ENCODE assay signal across 8 cellular contexts in genomic region chr12:124910561-124911478, GRCh38. TPM values are rescaled to one million over a fixed set of nuclear protein-coding genes. Genes with fewer than 3 reads are reported as not detected.
DNase-seq lines count a peak whose midpoint lies in the region; ATAC-seq and TF ChIP-seq lines count a peak whose summit lies in the region.

No MANE protein-coding gene starts in this region.

- in situ Hi-C loops in IMR-90 (cut with MboI; ENCODE audit: low sequenced_read_pairs): no loop called here

- BruUV-seq in IMR-90 (replicated peaks; lab: Mats Ljungman, UMichigan): no TSS peak

- WGBS in IMR-90 (ENCODE audit: extremely low coverage in 2 of 2, insufficient read length in 1 of 2), 2 experiments: 92 to 100% methylated on average over 1 to 7 of the region's 9 CpGs

- H3K4me3 ChIP-seq in AG04450 (ENCODE audit: low read depth, low read length) (peak overlapping the region; percentile 58), IMR-90 (ENCODE audit: insufficient read depth, low read depth, low read length) (peak overlapping the region; percentile 11; the same call in 1 of the 2 replicates), choroid plexus epithelial cell (ENCODE audit: low read depth, low read length) (peak overlapping the region; percentile 52)
- no peak overlapping the region for H3K4me3 ChIP-seq in naive thymus-derived CD4-positive, alpha-beta T cell (ENCODE audit: low read length)

- H3K4ac ChIP-seq in IMR-90 (ENCODE audit: low read depth, low read length): no peak overlapping the region

- peaks cover 25% of the 10 kb centered on the region for H3K36me3 ChIP-seq in IMR-90 (ENCODE audit: control insufficient read depth, insufficient read depth, low read length)
- H3K36me3 ChIP-seq in naive thymus-derived CD4-positive, alpha-beta T cell (ENCODE audit: control insufficient read depth in 2 of 3, insufficient read depth in 3 of 3, low read length in 3 of 3): peaks cover 7 to 25% (median 8%) of the 10 kb centered on the region in 3 experiments

- H3K56ac ChIP-seq in IMR-90 (ENCODE audit: extremely low read depth, insufficient read depth, low read length): no peak overlapping the region

- peak; percentile 92 for TF ChIP-seq POLR2A in IMR-90 (IDR thresholded peaks at IDR 0.05; ENCODE audit: low read depth, low read length)

- H2AFZ ChIP-seq in IMR-90 (replicated peaks; ENCODE audit: low read length, poor library complexity): no peak overlapping the region

- peaks cover 56% of the 10 kb centered on the region for H4K20me1 ChIP-seq in IMR-90 (ENCODE audit: insufficient read depth, low read length)

- no peak for ATAC-seq in IMR-90 (ENCODE audit: low read depth)
- ATAC-seq in naive thymus-derived CD4-positive, alpha-beta T cell: no peak

- dilution Hi-C loops in IMR-90 (cut with HindIII; ENCODE audit: low sequenced_read_pairs, unreplicated experiment): no loop called here

- H3K9me3 Mint-ChIP-seq in naive thymus-derived CD4-positive, alpha-beta T cell: peaks cover 0 to 28% (median 0%) of the 10 kb centered on the region in 11 donors

- H3K9me3 ChIP-seq in AG04450 (ENCODE audit: control insufficient read depth, insufficient read depth, low read length) (peaks cover 6% of the 10 kb centered on the region; the same call in 1 of the 2 replicates), IMR-90 (ENCODE audit: control insufficient read depth, insufficient read depth, low read length) (no peaks in the 10 kb centered on the region)
- H3K9me3 ChIP-seq in naive thymus-derived CD4-positive, alpha-beta T cell (ENCODE audit: control insufficient read depth in 2 of 3, low read length in 3 of 3): no peaks in the 10 kb centered on the region

- H3K4me2 ChIP-seq in IMR-90 (ENCODE audit: low read depth, low read length): peak overlapping the region; percentile 64

- peak overlapping the region; percentile 8 to 88 (median 38) for H3K27ac Mint-ChIP-seq in naive thymus-derived CD4-positive, alpha-beta T cell

- no peak overlapping the region for H3K27ac ChIP-seq in AG04450 (ENCODE audit: low read depth, low read length)
- no peak overlapping the region for H3K27ac ChIP-seq in IMR-90 (ENCODE audit: insufficient read depth, low read length)
- H3K27ac ChIP-seq in naive thymus-derived CD4-positive, alpha-beta T cell (ENCODE audit: low read depth, low read length): no peak overlapping the region

- H2BK120ac ChIP-seq in IMR-90 (ENCODE audit: low read depth, low read length): no peak overlapping the region

- POLR2A ChIA-PET in AG04450 (lab: Yijun Ruan, JAX): interaction anchor here (0.6 to 1.5 kb wide), 5 partner anchors 11 to 886 kb away, joined by 3 to 6 read pairs (median 3); no protein-coding TSS in a partner anchor
- POLR2A ChIA-PET in IMR-90 (lab: Charles Lee; ENCODE audit: unreplicated experiment): interaction anchor here (0.6 to 2.3 kb wide), 3 partner anchors 26 to 68 kb away, joined by 3 to 7 read pairs (median 6); no protein-coding TSS in a partner anchor
- POLR2A ChIA-PET in naive thymus-derived CD4-positive, alpha-beta T cell (lab: Charles Lee): interaction anchor here (0.6 to 7.1 kb wide), 6 partner anchors 8 to 35 kb away, joined by 3 to 158 read pairs (median 16); no protein-coding TSS in a partner anchor

- H3K79me1 ChIP-seq in IMR-90 (ENCODE audit: low read depth in 1 of 2, low read length in 2 of 2): peaks cover 7 to 28% of the 10 kb centered on the region in 2 experiments; a peak in 3 of 4 replicates

- no peak for TF ChIP-seq RAD21 in IMR-90 (IDR thresholded peaks at IDR 0.05; ENCODE audit: low read length)

- peaks cover 15% of the 10 kb centered on the region for H3K9me1 ChIP-seq in IMR-90 (ENCODE audit: insufficient read depth, low read length)

- no peak overlapping the region for H4K91ac ChIP-seq in IMR-90 (ENCODE audit: insufficient read depth, low read depth, low read length)

- H2AK9ac ChIP-seq in IMR-90 (replicated peaks; ENCODE audit: low read depth, low read length, poor library complexity): no peak overlapping the region

- no peak overlapping the region for H2BK15ac ChIP-seq in IMR-90 (ENCODE audit: low read depth, low read length)

- peak overlapping the region; percentile 37 for H3K9ac ChIP-seq in IMR-90 (ENCODE audit: low read depth, low read length)

- peak overlapping the region; percentile 20 to 84 (median 48) for H3K4me3 Mint-ChIP-seq in naive thymus-derived CD4-positive, alpha-beta T cell

- H3K4me1 Mint-ChIP-seq in naive thymus-derived CD4-positive, alpha-beta T cell: peaks cover 30 to 66% (median 58%) of the 10 kb centered on the region in 7 donors

- H2BK20ac ChIP-seq in IMR-90 (ENCODE audit: low read depth, low read length): no peak overlapping the region

- H3K18ac ChIP-seq in IMR-90 (ENCODE audit: low read depth, low read length): no peak overlapping the region

- intact Hi-C loops in IMR-90 (cut with micrococcal nuclease): no loop called here
- intact Hi-C loops in naive thymus-derived CD4-positive, alpha-beta T cell (cut with micrococcal nuclease): no loop called here

- H4K8ac ChIP-seq in IMR-90 (ENCODE audit: low read depth in 2 of 2, low read length in 2 of 2): no peak overlapping the region

- H2AK5ac ChIP-seq in IMR-90 (ENCODE audit: low read depth, low read length): no peak overlapping the region

- no peaks in the 10 kb centered on the region for H3K27me3 ChIP-seq in AG04450 (ENCODE audit: control insufficient read depth, insufficient read depth, low read length)
- H3K27me3 ChIP-seq in IMR-90 (ENCODE audit: control insufficient read depth, insufficient read depth, low read length): no peaks in the 10 kb centered on the region
- no peaks in the 10 kb centered on the region for H3K27me3 ChIP-seq in naive thymus-derived CD4-positive, alpha-beta T cell (ENCODE audit: control insufficient read depth in 2 of 2, insufficient read depth in 2 of 2, low read length in 2 of 2)

- peak overlapping the region; percentile 38 for H3K14ac ChIP-seq in IMR-90 (replicated peaks; ENCODE audit: low read depth, low read length)

- H3K27me3 Mint-ChIP-seq in naive thymus-derived CD4-positive, alpha-beta T cell: peaks cover 0 to 13% (median 0%) of the 10 kb centered on the region in 5 donors

- H3K36me3 Mint-ChIP-seq in naive thymus-derived CD4-positive, alpha-beta T cell: peaks cover 16 to 41% (median 33%) of the 10 kb centered on the region in 5 donors

- H3K23ac ChIP-seq in IMR-90 (ENCODE audit: low read depth, low read length): 0 out of 2 replicates have a peak overlapping the region, but pooled peaks have one; percentile 55

- DNase-seq in AG04450 (ENCODE audit: low read depth, low spot score) (no peak), IMR-90 (peak; percentile 42), choroid plexus epithelial cell (ENCODE audit: low read depth) (peak; percentile 50), GDM1 (lab: John Stamatoyannopoulos, UW) (no peak), T1000 (lab: John Stamatoyannopoulos, UW) (no peak), SHP77 treated with DMSO at 0.1 percent for 48 hours (lab: John Stamatoyannopoulos, UW) (no peak)
- DNase-seq in naive thymus-derived CD4-positive, alpha-beta T cell: peak in 2 of 9 donors; percentile 10 to 26
- DNase-seq in effector CD8-positive, alpha-beta T cell (lab: John Stamatoyannopoulos, UW): no peak

- peaks cover 10% of the 10 kb centered on the region for H3K4me1 ChIP-seq in IMR-90 (ENCODE audit: control insufficient read depth, insufficient read depth, low read length)
- H3K4me1 ChIP-seq in naive thymus-derived CD4-positive, alpha-beta T cell (ENCODE audit: control insufficient read depth in 2 of 2, insufficient read depth in 2 of 2, low read length in 2 of 2): peaks cover 15% of the 10 kb centered on the region in 2 donors

- TF ChIP-seq CTCF in AG04450 (IDR thresholded peaks at IDR 0.05; ENCODE audit: low read depth, low read length): no peak
- no peak for TF ChIP-seq CTCF in IMR-90 (conservative IDR thresholded peaks at IDR 0.05; ENCODE audit: low read depth, low read length)
- TF ChIP-seq CTCF in choroid plexus epithelial cell (conservative IDR thresholded peaks at IDR 0.05; ENCODE audit: low read depth, low read length): no peak

- CTCF ChIA-PET in AG04450 (lab: Charles Lee): interaction anchor here (1.0 to 1.8 kb wide), 2 partner anchors 27 to 30 kb away, joined by 3 to 4 read pairs; no protein-coding TSS in a partner anchor
- CTCF ChIA-PET in IMR-90 (lab: Yijun Ruan, JAX): interaction anchor here (0.6 to 1.4 kb wide), 2 partner anchors 30 to 118 kb away, joined by 3 read pairs; no protein-coding TSS in a partner anchor
- CTCF ChIA-PET in naive thymus-derived CD4-positive, alpha-beta T cell (lab: Charles Lee): interaction anchor here (0.6 to 7.3 kb wide), 2 partner anchors 29 to 96 kb away, joined by 3 to 167 read pairs; no protein-coding TSS in a partner anchor

- H2BK5ac ChIP-seq in IMR-90 (ENCODE audit: low read depth, low read length, poor library complexity, severe bottlenecking): peak overlapping the region; percentile 18

- no peak overlapping the region for H4K5ac ChIP-seq in IMR-90 (ENCODE audit: low read depth, low read length)

TF ChIP-seq in IMR-90, 13 proteins besides CTCF, POLR2A, EP300 and RAD21 (continues in another document):
- TF ChIP-seq, protein P1, sequence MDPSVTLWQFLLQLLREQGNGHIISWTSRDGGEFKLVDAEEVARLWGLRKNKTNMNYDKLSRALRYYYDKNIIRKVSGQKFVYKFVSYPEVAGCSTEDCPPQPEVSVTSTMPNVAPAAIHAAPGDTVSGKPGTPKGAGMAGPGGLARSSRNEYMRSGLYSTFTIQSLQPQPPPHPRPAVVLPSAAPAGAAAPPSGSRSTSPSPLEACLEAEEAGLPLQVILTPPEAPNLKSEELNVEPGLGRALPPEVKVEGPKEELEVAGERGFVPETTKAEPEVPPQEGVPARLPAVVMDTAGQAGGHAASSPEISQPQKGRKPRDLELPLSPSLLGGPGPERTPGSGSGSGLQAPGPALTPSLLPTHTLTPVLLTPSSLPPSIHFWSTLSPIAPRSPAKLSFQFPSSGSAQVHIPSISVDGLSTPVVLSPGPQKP (IDR thresholded peaks at IDR 0.05; ENCODE audit: borderline replicate concordance, low read depth, low read length): no peak

RNA-seq across cellular contexts. Expression of gene UBC, which starts 3.6 kb away (rescaled TPM):
- polyA plus RNA-seq in AG04450 (2011; rRNA removed): 1,376 and 1,684 TPM in 2 replicates
- 815 and 985 TPM in 2 replicates for polyA minus RNA-seq in AG04450 (2011; rRNA and poly(A)+ RNA removed)
- 2,742 and 4,320 TPM in 2 replicates for total RNA-seq in IMR-90 (2012; rRNA removed)
- polyA plus RNA-seq in IMR-90 (2012; rRNA removed): 2,042 and 2,259 TPM in 2 replicates
- 1,014 and 1,274 TPM in 2 replicates for polyA plus RNA-seq in IMR-90 (2012; cell fraction: cytosol; rRNA removed)
- 915 and 1,106 TPM in 2 replicates for polyA plus RNA-seq in IMR-90 (2012; cell fraction: nucleus; rRNA removed; ENCODE audit: low replicate concordance)
- total RNA-seq in naive thymus-derived CD4-positive, alpha-beta T cell: 1,000 to 10,000 TPM in 1 of 5 experiments, 100 to 1,000 TPM in 4; 753 to 1,510 (median 913) TPM
- 1,000 to 10,000 TPM; 1,135 to 1,865 TPM for polyA plus RNA-seq in naive thymus-derived CD4-positive, alpha-beta T cell

RNA-seq across cellular contexts. Expression of gene SCARB1, which starts 47.2 kb away (rescaled TPM):
- 10.3 and 17.9 TPM in 2 replicates for polyA plus RNA-seq in AG04450 (2011; rRNA removed)
- polyA minus RNA-seq in AG04450 (2011; rRNA and poly(A)+ RNA removed): 16.4 and 24.0 TPM in 2 replicates
- total RNA-seq in IMR-90 (2012; rRNA removed): 3.0 and 3.6 TPM in 2 replicates
- polyA plus RNA-seq in IMR-90 (2012; rRNA removed): 24.8 and 27.0 TPM in 2 replicates
- polyA plus RNA-seq in IMR-90 (2012; cell fraction: cytosol; rRNA removed): 20.5 and 47.8 TPM in 2 replicates
- polyA plus RNA-seq in IMR-90 (2012; cell fraction: nucleus; rRNA removed; ENCODE audit: low replicate concordance): 36.2 and 109 TPM in 2 replicates
- total RNA-seq in naive thymus-derived CD4-positive, alpha-beta T cell: 1 to 10 TPM; 2.5 to 7.1 (median 4.3) TPM
- 1 to 10 TPM; 2.2 to 2.6 TPM for polyA plus RNA-seq in naive thymus-derived CD4-positive, alpha-beta T cell

Comparison
In these comparisons a context has a peak if more than half of its experiments do, and no peak if none do; other contexts are left out.
1. DNase-seq: peak in IMR-90 (single experiment) and choroid plexus epithelial cell (single experiment); none in AG04450 (single experiment), GDM1 (single experiment), T1000 (single experiment), SHP77 treated with DMSO at 0.1 percent for 48 hours (single experiment) and effector CD8-positive, alpha-beta T cell (single experiment).